In genomic region chr3:45567730-45568172, GRCh38 we compare ENCODE assay signal across 8 cellular contexts. TPM values are rescaled to one million over a fixed set of nuclear protein-coding genes. Genes with fewer than 3 reads are reported as not detected.
DNase-seq lines count a peak whose midpoint lies in the region; ATAC-seq lines count a peak whose summit lies in the region.

No MANE protein-coding gene starts in this region.

- CTCF ChIA-PET in naive thymus-derived CD4-positive, alpha-beta T cell (lab: Charles Lee): no interaction called here

- peaks cover 40% of the 10 kb centered on the region for H3K4me1 Mint-ChIP-seq in T-helper 1 cell treated with Interleukin-12 subunit alpha and Interleukin-12 subunit beta and Interleukin-4 antibody, amounts not matched to agents 30 μg/mL and 1 μg/mL, for 36 hours (ENCODE audit: low read depth)
- H3K4me1 Mint-ChIP-seq in naive thymus-derived CD4-positive, alpha-beta T cell: peaks cover 10 to 35% (median 22%) of the 10 kb centered on the region in 7 donors

- H3K36me3 Mint-ChIP-seq in T-helper 1 cell treated with Interleukin-12 subunit alpha and Interleukin-12 subunit beta and Interleukin-4 antibody, amounts not matched to agents 30 μg/mL and 1 μg/mL, for 36 hours (ENCODE audit: low read depth): peaks cover 4% of the 10 kb centered on the region
- peaks cover 0 to under 1% (median 0%) of the 10 kb centered on the region in 5 donors for H3K36me3 Mint-ChIP-seq in naive thymus-derived CD4-positive, alpha-beta T cell

- peak in 6 of 9 donors; percentile 2 to 49 (median 22) for DNase-seq in naive thymus-derived CD4-positive, alpha-beta T cell
- no peak for DNase-seq in COLO829 (ENCODE audit: low spot score)
- DNase-seq in NCI-H774 (lab: John Stamatoyannopoulos, UW): no peak
- no peak for DNase-seq in ureter (ENCODE audit: low spot score)

- peaks cover 3 to 11% of the 10 kb centered on the region in 2 donors for H3K4me1 ChIP-seq in naive thymus-derived CD4-positive, alpha-beta T cell (ENCODE audit: control insufficient read depth in 2 of 2, insufficient read depth in 2 of 2, low read length in 2 of 2)

- no peaks in the 10 kb centered on the region for H3K9me3 ChIP-seq in naive thymus-derived CD4-positive, alpha-beta T cell (ENCODE audit: control insufficient read depth in 2 of 3, low read length in 3 of 3)

- H3K27me3 Mint-ChIP-seq in T-helper 1 cell treated with Interleukin-12 subunit alpha and Interleukin-12 subunit beta and Interleukin-4 antibody, amounts not matched to agents 30 μg/mL and 1 μg/mL, for 36 hours (ENCODE audit: low read depth): no peaks in the 10 kb centered on the region
- H3K27me3 Mint-ChIP-seq in naive thymus-derived CD4-positive, alpha-beta T cell: no peaks in the 10 kb centered on the region

- peak overlapping the region; percentile 44 for H3K4me3 Mint-ChIP-seq in T-helper 1 cell treated with Interleukin-12 subunit alpha and Interleukin-12 subunit beta and Interleukin-4 antibody, amounts not matched to agents 30 μg/mL and 1 μg/mL, for 36 hours
- peak overlapping the region in 6 of 10 donors; percentile 8 to 44 (median 35) for H3K4me3 Mint-ChIP-seq in naive thymus-derived CD4-positive, alpha-beta T cell

- no peaks in the 10 kb centered on the region for H3K9me3 Mint-ChIP-seq in T-helper 1 cell treated with Interleukin-12 subunit alpha and Interleukin-12 subunit beta and Interleukin-4 antibody, amounts not matched to agents 30 μg/mL and 1 μg/mL, for 36 hours
- peaks cover 0 to 5% (median 0%) of the 10 kb centered on the region in 11 donors for H3K9me3 Mint-ChIP-seq in naive thymus-derived CD4-positive, alpha-beta T cell

- no peaks in the 10 kb centered on the region for H3K27me3 ChIP-seq in naive thymus-derived CD4-positive, alpha-beta T cell (ENCODE audit: control insufficient read depth in 2 of 2, insufficient read depth in 2 of 2, low read length in 2 of 2)

- peak overlapping the region; percentile 82 for H3K27ac Mint-ChIP-seq in T-helper 1 cell treated with Interleukin-12 subunit alpha and Interleukin-12 subunit beta and Interleukin-4 antibody, amounts not matched to agents 30 μg/mL and 1 μg/mL, for 36 hours
- peak overlapping the region; percentile 26 to 86 (median 72) for H3K27ac Mint-ChIP-seq in naive thymus-derived CD4-positive, alpha-beta T cell

- H3K27ac ChIP-seq in naive thymus-derived CD4-positive, alpha-beta T cell (ENCODE audit: low read depth, low read length): no peak overlapping the region

- no peak overlapping the region for H3K4me3 ChIP-seq in naive thymus-derived CD4-positive, alpha-beta T cell (ENCODE audit: low read length)

- ATAC-seq in GM18868 (IDR thresholded peaks at IDR 0.05; ENCODE audit: unreplicated experiment) (peak; percentile 68), HG02840 (IDR thresholded peaks at IDR 0.05; ENCODE audit: low FRiP score, unreplicated experiment) (peak; percentile 52), GM18873 (IDR thresholded peaks at IDR 0.05; ENCODE audit: low FRiP score, unreplicated experiment) (no peak)
- peak; percentile 77 for ATAC-seq in naive thymus-derived CD4-positive, alpha-beta T cell

- intact Hi-C loops in naive thymus-derived CD4-positive, alpha-beta T cell (cut with micrococcal nuclease): no loop called here

- H3K36me3 ChIP-seq in naive thymus-derived CD4-positive, alpha-beta T cell (ENCODE audit: control insufficient read depth in 2 of 3, insufficient read depth in 3 of 3, low read length in 3 of 3): no peaks in the 10 kb centered on the region

- POLR2A ChIA-PET in naive thymus-derived CD4-positive, alpha-beta T cell (lab: Charles Lee): no interaction called here

RNA-seq across cellular contexts. Expression of gene LIMD1, which starts 26.8 kb away (rescaled TPM):
- total RNA-seq in naive thymus-derived CD4-positive, alpha-beta T cell: 10 to 100 TPM; 26.0 to 49.3 (median 28.6) TPM
- 1 to 10 TPM; 5.9 to 6.1 TPM for polyA plus RNA-seq in naive thymus-derived CD4-positive, alpha-beta T cell
- total RNA-seq in ureter: 62.5 TPM

Comparison
In these comparisons a context has a peak if more than half of its experiments do, and no peak if none do; other contexts are left out.
1. DNase-seq: peak in naive thymus-derived CD4-positive, alpha-beta T cell (6 of 9); none in COLO829 (single experiment), NCI-H774 (single experiment) and ureter (single experiment).